ENCODE assay signal across 20 cellular contexts in the genomic region with DNA sequence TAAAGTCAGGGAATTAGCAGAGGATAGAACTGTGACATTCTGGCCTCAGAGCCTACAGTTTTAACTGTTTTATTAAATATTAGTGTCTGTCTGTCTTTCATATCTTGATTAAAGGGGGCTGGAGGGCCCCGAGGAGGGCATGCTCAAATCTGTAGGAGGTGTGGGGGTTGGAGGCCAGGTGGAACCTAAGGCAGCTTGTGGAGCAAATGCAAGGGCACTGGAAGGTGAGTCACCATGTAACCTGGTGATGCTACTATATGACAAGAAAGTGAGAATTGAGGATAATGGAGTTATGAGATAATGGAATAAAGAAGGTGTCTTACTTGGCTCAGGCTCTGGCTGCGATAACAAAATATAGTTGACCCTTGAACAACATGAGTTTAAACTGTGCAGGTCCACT. TPM values are rescaled to one million over a fixed set of nuclear protein-coding genes. Genes with fewer than 3 reads are reported as not detected.
DNase-seq lines count a peak whose midpoint lies in the region; ATAC-seq lines count a peak whose summit lies in the region.
"Had no signal": no experiment of that assay in that cellular context is flagged by ENCODE, and none has a peak within 500 bp of the region (broad histone marks: within the 10 kb centered on the region; RNA-seq: fewer than 3 reads in every experiment).

No MANE protein-coding gene starts in this region.

- CTCF ChIA-PET in activated CD8-positive, alpha-beta T cell treated with anti-CD3 and anti-CD28 coated beads, Interleukin-2, amount 10 ng/mL, durations not matched to agents 7 days and 5 days (lab: Charles Lee): interaction anchor here (1.7 kb wide), 1 partner anchor 51 kb away, joined by 6 read pairs; no protein-coding TSS in a partner anchor

- peaks cover 47% of the 10 kb centered on the region for H3K4me1 Mint-ChIP-seq in activated CD8-positive, alpha-beta T cell treated with anti-CD3 and anti-CD28 coated beads, Interleukin-2, amount 10 ng/mL, durations not matched to agents 7 days and 5 days (ENCODE audit: low read depth)
- H3K4me1 Mint-ChIP-seq in effector memory CD8-positive, alpha-beta T cell (ENCODE audit: low read depth in 2 of 2): peaks cover 21 to 26% of the 10 kb centered on the region in 2 donors
- peaks cover 63% of the 10 kb centered on the region for H3K4me1 Mint-ChIP-seq in stimulated activated naive CD8-positive, alpha-beta T cell treated with anti-CD3 and anti-CD28 coated beads, Interleukin-15, amount 100 ng/mL, for 72 hours
- H3K4me1 Mint-ChIP-seq in immature natural killer cell: peaks cover 21 to 29% of the 10 kb centered on the region in 2 donors

- DNase-seq in activated naive CD4-positive, alpha-beta T cell treated with Interleukin-2 at 50 U/mL for 16 hours: peak; percentile 21
- DNase-seq in activated naive CD4-positive, alpha-beta T cell (lab: John Stamatoyannopoulos, UW): no peak
- no peak for DNase-seq in activated CD8-positive, alpha-beta T cell treated with anti-CD3 and anti-CD28 coated beads, Interleukin-2, amount 10 ng/mL, durations not matched to agents 7 days and 5 days
- DNase-seq in effector memory CD8-positive, alpha-beta T cell: no peak
- peak in 1 of 2 donors; percentile 5 for DNase-seq in stimulated activated naive CD8-positive, alpha-beta T cell treated with anti-CD3 and anti-CD28 coated beads, Interleukin-15, amount 100 ng/mL, for 72 hours
- no peak for DNase-seq in immature natural killer cell
- DNase-seq: foreskin fibroblast, Karpas-422, mesendoderm, NCI-H1092 treated with DMSO at 0.1 percent for 48 hours, NCI-H2171 treated with DMSO at 0.1 percent for 48 hours, NCI-H774, nephron progenitor cell, psoas muscle, spleen had no signal

- POLR2A ChIA-PET in activated CD8-positive, alpha-beta T cell treated with anti-CD3 and anti-CD28 coated beads, Interleukin-2, amount 10 ng/mL, durations not matched to agents 7 days and 5 days (lab: Charles Lee): no interaction called here

- peak overlapping the region; percentile 48 for H3K27ac Mint-ChIP-seq in activated CD8-positive, alpha-beta T cell treated with anti-CD3 and anti-CD28 coated beads, Interleukin-2, amount 10 ng/mL, durations not matched to agents 7 days and 5 days
- H3K27ac Mint-ChIP-seq in effector memory CD8-positive, alpha-beta T cell: peak overlapping the region; percentile 38 to 44
- peak overlapping the region in 1 of 2 donors; percentile 47 for H3K27ac Mint-ChIP-seq in stimulated activated naive CD8-positive, alpha-beta T cell treated with anti-CD3 and anti-CD28 coated beads, Interleukin-15, amount 100 ng/mL, for 72 hours
- peak overlapping the region in 2 of 6 donors; percentile 42 to 79 for H3K27ac Mint-ChIP-seq in immature natural killer cell
- H3K27ac Mint-ChIP-seq: nephron progenitor cell had no signal

- no peaks in the 10 kb centered on the region for H3K9me3 Mint-ChIP-seq in activated CD8-positive, alpha-beta T cell treated with anti-CD3 and anti-CD28 coated beads, Interleukin-2, amount 10 ng/mL, durations not matched to agents 7 days and 5 days (ENCODE audit: insufficient read depth)
- H3K9me3 Mint-ChIP-seq in effector memory CD8-positive, alpha-beta T cell: no peaks in the 10 kb centered on the region
- H3K9me3 Mint-ChIP-seq in stimulated activated naive CD8-positive, alpha-beta T cell treated with anti-CD3 and anti-CD28 coated beads, Interleukin-15, amount 100 ng/mL, for 72 hours: no peaks in the 10 kb centered on the region
- no peaks in the 10 kb centered on the region for H3K9me3 Mint-ChIP-seq in immature natural killer cell
- H3K9me3 Mint-ChIP-seq: nephron progenitor cell had no signal

- H3K27me3 Mint-ChIP-seq in activated CD8-positive, alpha-beta T cell treated with anti-CD3 and anti-CD28 coated beads, Interleukin-2, amount 10 ng/mL, durations not matched to agents 7 days and 5 days (ENCODE audit: low read depth): peaks cover 2% of the 10 kb centered on the region
- H3K27me3 Mint-ChIP-seq in effector memory CD8-positive, alpha-beta T cell: no peaks in the 10 kb centered on the region
- no peaks in the 10 kb centered on the region for H3K27me3 Mint-ChIP-seq in stimulated activated naive CD8-positive, alpha-beta T cell treated with anti-CD3 and anti-CD28 coated beads, Interleukin-15, amount 100 ng/mL, for 72 hours
- H3K27me3 Mint-ChIP-seq in immature natural killer cell (ENCODE audit: low read depth in 3 of 3): peaks cover 1 to 4% (median 3%) of the 10 kb centered on the region in 3 donors

- ATAC-seq in activated CD8-positive, alpha-beta T cell treated with anti-CD3 and anti-CD28 coated beads, Interleukin-2, amount 10 ng/mL, durations not matched to agents 7 days and 5 days: no peak
- ATAC-seq in effector memory CD8-positive, alpha-beta T cell (replicated peaks): no peak
- peak; percentile 31 for ATAC-seq in stimulated activated naive CD8-positive, alpha-beta T cell treated with anti-CD3 and anti-CD28 coated beads, Interleukin-15, amount 100 ng/mL, for 72 hours
- no peak for ATAC-seq in GM18498 (IDR thresholded peaks at IDR 0.05; ENCODE audit: unreplicated experiment)
- ATAC-seq in GM19397 (IDR thresholded peaks at IDR 0.05; ENCODE audit: unreplicated experiment): no peak
- ATAC-seq: GM12878, psoas muscle had no signal

- H3K4me3 Mint-ChIP-seq in activated CD8-positive, alpha-beta T cell treated with anti-CD3 and anti-CD28 coated beads, Interleukin-2, amount 10 ng/mL, durations not matched to agents 7 days and 5 days: no peak overlapping the region
- peak overlapping the region in 1 of 2 donors; percentile 5 for H3K4me3 Mint-ChIP-seq in effector memory CD8-positive, alpha-beta T cell
- peak overlapping the region in 1 of 2 donors; percentile 40 for H3K4me3 Mint-ChIP-seq in stimulated activated naive CD8-positive, alpha-beta T cell treated with anti-CD3 and anti-CD28 coated beads, Interleukin-15, amount 100 ng/mL, for 72 hours
- peak overlapping the region in 1 of 5 donors; percentile 20 for H3K4me3 Mint-ChIP-seq in immature natural killer cell
- H3K4me3 Mint-ChIP-seq: nephron progenitor cell had no signal

- no peaks in the 10 kb centered on the region for H3K36me3 Mint-ChIP-seq in activated CD8-positive, alpha-beta T cell treated with anti-CD3 and anti-CD28 coated beads, Interleukin-2, amount 10 ng/mL, durations not matched to agents 7 days and 5 days (ENCODE audit: low read depth)
- peaks cover 7% of the 10 kb centered on the region for H3K36me3 Mint-ChIP-seq in effector memory CD8-positive, alpha-beta T cell (ENCODE audit: insufficient read depth)
- no peaks in the 10 kb centered on the region for H3K36me3 Mint-ChIP-seq in immature natural killer cell

RNA-seq across cellular contexts. Expression of a gene that starts 27.3 kb away (rescaled TPM):
- total RNA-seq in activated CD8-positive, alpha-beta T cell treated with anti-CD3 and anti-CD28 coated beads, Interleukin-2, amount 10 ng/mL, durations not matched to agents 7 days and 5 days: under 1 TPM; 0.26 to 0.52 TPM
- 1 to 10 TPM in 1 of 3 donors, under 1 TPM in 2; 0.43 to 2.1 (median 0.92) TPM for polyA plus RNA-seq in immature natural killer cell

RNA-seq across cellular contexts. Expression of a gene that starts 37.1 kb away (rescaled TPM):
- total RNA-seq in activated CD8-positive, alpha-beta T cell treated with anti-CD3 and anti-CD28 coated beads, Interleukin-2, amount 10 ng/mL, durations not matched to agents 7 days and 5 days: 10 to 100 TPM; 25.7 to 26.0 TPM
- polyA plus RNA-seq in immature natural killer cell: 10 to 100 TPM in 2 of 3 donors, 1 to 10 TPM in 1; 7.8 to 20.7 (median 15.3) TPM

RNA-seq across cellular contexts. Expression of a gene that starts 54.7 kb away (rescaled TPM):
- total RNA-seq in activated CD8-positive, alpha-beta T cell treated with anti-CD3 and anti-CD28 coated beads, Interleukin-2, amount 10 ng/mL, durations not matched to agents 7 days and 5 days: not detected
- under 1 TPM in 2 of 3 donors, not detected in 1; 0.20 to 0.46 TPM for polyA plus RNA-seq in immature natural killer cell
- total RNA-seq: G401, GM12878, SK-MEL-5 had no signal
